In genomic region chr11:67562951-67563350, GRCh38 we compare ENCODE assay signal across 1 cellular context.
A peak's percentile ranks its signal among the peaks of the same experiment; 100 is the strongest.
TF ChIP-seq lines count a peak whose summit lies in the region.

No MANE protein-coding gene starts in this region.

TF ChIP-seq in K562, 482 proteins besides CTCF, POLR2A, EP300 and RAD21:
- TF ChIP-seq MEIS2 (IDR thresholded peaks at IDR 0.05; ENCODE audit: partially characterized antibody) = peak; percentile 24
- TF ChIP-seq PBX2 (CRISPR knock-in tag; IDR thresholded peaks at IDR 0.05; ENCODE audit: low read depth) = no peak
- TF ChIP-seq PBX2 (tag; conservative IDR thresholded peaks at IDR 0.05; ENCODE audit: low read depth) = 0 out of 2 replicates have a peak, but pooled peaks have one; percentile 13
- TF ChIP-seq SRSF1 (IDR thresholded peaks at IDR 0.05; ENCODE audit: low read depth, low read length) = no peak
